ENCODE assay signal across 10 cellular contexts in the genomic region with DNA sequence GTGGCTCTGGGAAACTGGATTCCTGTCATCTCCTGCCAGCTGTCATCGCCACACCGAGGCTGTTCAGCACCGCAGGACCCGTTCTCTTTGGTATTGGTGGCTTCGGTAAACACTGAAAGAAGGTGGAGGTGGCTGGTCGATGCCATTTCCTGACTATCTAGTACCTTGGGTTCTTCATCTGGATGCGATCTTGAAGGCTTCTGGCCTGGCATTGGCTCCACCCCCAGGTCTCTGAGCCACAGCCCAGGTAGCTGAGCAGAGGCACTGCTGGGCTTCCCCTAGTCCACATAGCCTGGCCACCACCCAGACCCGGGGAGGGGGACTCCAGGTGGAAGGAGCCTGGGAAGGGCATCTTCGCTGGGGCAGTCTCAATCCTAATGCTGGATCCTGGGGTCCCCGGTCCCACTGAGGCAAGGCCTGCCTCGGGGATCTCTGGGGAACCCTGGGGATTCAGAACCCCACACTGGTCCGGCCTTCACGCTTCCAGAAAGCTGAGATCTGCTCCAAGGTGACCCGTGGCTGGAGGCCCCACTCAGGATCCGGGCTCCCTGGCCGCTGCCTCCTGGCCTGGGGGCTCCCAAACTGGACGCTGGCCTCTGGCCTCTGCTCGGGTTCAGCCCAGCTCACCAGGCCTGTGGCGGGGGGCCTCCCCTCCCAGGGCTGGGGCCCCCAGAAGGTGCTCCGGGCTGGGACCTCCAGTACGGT.
DNase-seq lines count a peak whose midpoint lies in the region; ATAC-seq and TF ChIP-seq lines count a peak whose summit lies in the region.
"Had no signal": no experiment of that assay in that cellular context is flagged by ENCODE, and none has a peak within 500 bp of the region (broad histone marks: within the 10 kb centered on the region; RNA-seq: fewer than 3 reads in every experiment).

No MANE protein-coding gene starts in this region.

- peak overlapping the region; percentile 94 to 97 for H3K27ac Mint-ChIP-seq in effector memory CD8-positive, alpha-beta T cell

- DNase-seq in LNCaP clone FGC (ENCODE audit: low read depth): peak; percentile 26
- peak; percentile 69 for DNase-seq in activated CD8-positive, alpha-beta memory T cell treated with anti-CD3 and anti-CD28 coated beads, Interleukin-2, amount 50 U/mL, for 48 hours
- peak; percentile 56 to 62 (median 58) for DNase-seq in effector memory CD8-positive, alpha-beta T cell
- DNase-seq in stimulated activated naive CD4-positive, alpha-beta T cell (lab: John Stamatoyannopoulos, UW): peak; percentile 30 to 50 (median 48)
- no peak for DNase-seq in HUDEP-2 (lab: John Stamatoyannopoulos, UW; ENCODE audit: unreplicated experiment in 76 of 76)
- DNase-seq: NCI-H2107 had no signal

- H3K4me1 Mint-ChIP-seq in effector memory CD8-positive, alpha-beta T cell (ENCODE audit: low read depth in 2 of 2): peaks cover 69 to 70% of the 10 kb centered on the region in 2 donors

- no peaks in the 10 kb centered on the region for H3K9me3 Mint-ChIP-seq in effector memory CD8-positive, alpha-beta T cell

- H3K4me3 ChIP-seq in LNCaP clone FGC (ENCODE audit: low read depth, low read length): no peak overlapping the region

- no peak for TF ChIP-seq CTCF in LNCaP clone FGC (IDR thresholded peaks at IDR 0.05; ENCODE audit: control insufficient read depth, extremely low read depth, insufficient read depth)

- no peaks in the 10 kb centered on the region for H3K27me3 Mint-ChIP-seq in effector memory CD8-positive, alpha-beta T cell

- H3K4me3 Mint-ChIP-seq in effector memory CD8-positive, alpha-beta T cell: peak overlapping the region; percentile 87 to 88

- ATAC-seq in effector memory CD8-positive, alpha-beta T cell (replicated peaks): peak; percentile 30
- ATAC-seq in HG03159 (IDR thresholded peaks at IDR 0.05; ENCODE audit: unreplicated experiment): no peak
- ATAC-seq in HG03342 (IDR thresholded peaks at IDR 0.05; ENCODE audit: unreplicated experiment): no peak
- ATAC-seq in GM18498 (IDR thresholded peaks at IDR 0.05; ENCODE audit: unreplicated experiment): no peak
- ATAC-seq: pancreas had no signal

- peaks cover 76% of the 10 kb centered on the region for H3K36me3 Mint-ChIP-seq in effector memory CD8-positive, alpha-beta T cell (ENCODE audit: insufficient read depth)

Comparison
In these comparisons a context has a peak if more than half of its experiments do, and no peak if none do; other contexts are left out.
1. DNase-seq: peak in LNCaP clone FGC (single experiment), activated CD8-positive, alpha-beta memory T cell treated with anti-CD3 and anti-CD28 coated beads, Interleukin-2, amount 50 U/mL, for 48 hours (single experiment), effector memory CD8-positive, alpha-beta T cell (3 of 3) and stimulated activated naive CD4-positive, alpha-beta T cell (6 of 6); none in HUDEP-2 (0 of 76).